28 cellular contexts compared by ENCODE assay signal in the genomic region with DNA sequence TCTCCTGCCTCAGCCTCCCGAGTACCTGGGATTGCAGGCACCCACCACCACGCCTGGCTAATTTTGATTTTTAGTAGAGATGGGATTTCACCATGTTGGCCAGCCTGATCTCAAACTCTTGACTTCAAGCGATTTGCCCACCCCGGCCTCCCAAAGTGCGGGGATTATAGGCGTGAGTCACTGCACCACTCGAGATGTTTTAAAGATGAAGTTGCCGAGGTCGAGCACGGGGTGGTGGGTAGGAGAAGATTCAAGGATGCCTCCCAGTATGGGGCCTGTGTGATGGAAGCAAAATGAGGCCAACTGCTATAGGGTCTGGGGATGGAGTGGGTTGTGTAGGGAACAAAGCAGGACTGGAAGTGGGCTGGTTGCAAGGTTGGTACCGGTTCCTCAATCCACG.
"Had no signal": no experiment of that assay in that cellular context is flagged by ENCODE, and none has a peak within 500 bp of the region (broad histone marks: within the 10 kb centered on the region; RNA-seq: fewer than 3 reads in every experiment).

No MANE protein-coding gene starts in this region.

- FAIRE-seq: bronchial epithelial cell had no signal

- H3K27me3 Mint-ChIP-seq: activated CD4-positive, alpha-beta T cell treated with anti-CD3 and anti-CD28 coated beads, Interleukin-2, amount 10 ng/mL, durations not matched to agents 24 days and 14 days; activated CD8-positive, alpha-beta T cell treated with anti-CD3 and anti-CD28 coated beads for 36 hours had no signal

- H3K27ac Mint-ChIP-seq: activated CD4-positive, alpha-beta T cell treated with anti-CD3 and anti-CD28 coated beads, Interleukin-2, amount 10 ng/mL, durations not matched to agents 24 days and 14 days; activated CD8-positive, alpha-beta T cell treated with anti-CD3 and anti-CD28 coated beads for 36 hours; activated naive CD8-positive, alpha-beta T cell treated with anti-CD3 and anti-CD28 coated beads for 36 hours; activated T-cell treated with anti-CD3 and anti-CD28 coated beads, Interleukin-2, amount 50 U/mL, for 72 hours; activated T-helper 17 cell treated with anti-CD3 and anti-CD28 coated beads, Interleukin-2, amount 50 U/mL, for 72 hours had no signal

- H3K9me3 Mint-ChIP-seq: activated CD4-positive, alpha-beta T cell treated with anti-CD3 and anti-CD28 coated beads, Interleukin-2, amount 10 ng/mL, durations not matched to agents 24 days and 14 days; activated CD8-positive, alpha-beta T cell treated with anti-CD3 and anti-CD28 coated beads for 36 hours; activated T-helper 17 cell treated with anti-CD3 and anti-CD28 coated beads, Interleukin-2, amount 50 U/mL, for 72 hours had no signal

- H3K4me1 Mint-ChIP-seq: activated CD4-positive, alpha-beta T cell treated with anti-CD3 and anti-CD28 coated beads, Interleukin-2, amount 10 ng/mL, durations not matched to agents 24 days and 14 days; activated naive CD8-positive, alpha-beta T cell treated with anti-CD3 and anti-CD28 coated beads for 36 hours; activated T-helper 17 cell treated with anti-CD3 and anti-CD28 coated beads, Interleukin-2, amount 50 U/mL, for 72 hours had no signal

- H3K4me3 Mint-ChIP-seq: activated CD4-positive, alpha-beta T cell treated with anti-CD3 and anti-CD28 coated beads, Interleukin-2, amount 10 ng/mL, durations not matched to agents 24 days and 14 days; activated CD8-positive, alpha-beta T cell treated with anti-CD3 and anti-CD28 coated beads for 36 hours; activated naive CD8-positive, alpha-beta T cell treated with anti-CD3 and anti-CD28 coated beads for 36 hours; activated T-cell treated with anti-CD3 and anti-CD28 coated beads, Interleukin-2, amount 50 U/mL, for 72 hours; activated T-helper 17 cell treated with anti-CD3 and anti-CD28 coated beads, Interleukin-2, amount 50 U/mL, for 72 hours had no signal

- DNase-seq: activated CD4-positive, alpha-beta T cell treated with anti-CD3 and anti-CD28 coated beads, Interleukin-2, amount 10 ng/mL, durations not matched to agents 24 days and 14 days; activated CD4-positive, alpha-beta T cell treated with anti-CD3 and anti-CD28 coated beads, Interleukin-2, amount 50 U/mL, for 4 hours; activated CD8-positive, alpha-beta T cell treated with anti-CD3 and anti-CD28 coated beads for 36 hours; activated effector memory CD4-positive, alpha-beta T cell treated with anti-CD3 and anti-CD28 coated beads, Interleukin-2, amount 50 U/mL, for 16 hours; activated naive CD4-positive, alpha-beta T cell; activated naive CD4-positive, alpha-beta T cell treated with anti-CD3 and anti-CD28 coated beads, Interleukin-2, amount 50 U/mL, for 16 hours; activated naive CD8-positive, alpha-beta T cell treated with anti-CD3 and anti-CD28 coated beads for 36 hours; activated T-cell treated with anti-CD3 and anti-CD28 coated beads, Interleukin-2, amount 50 U/mL, for 1 hour; activated T-cell treated with anti-CD3 and anti-CD28 coated beads, Interleukin-2, amount 50 U/mL, for 72 hours; amniotic stem cell; aorta; body of pancreas; caudate nucleus; cerebellar nuclear complex; Karpas-422; NCI-H1048; NCI-H1105 treated with DMSO at 0.1 percent for 48 hours; NCI-H1436; NCI-H1694; NCI-H2029; NCI-H345; NCI-H524 treated with DMSO at 0.1 percent for 48 hours; SHP77; SJCRH30; T1000 had no signal

- H3K36me3 Mint-ChIP-seq: activated naive CD8-positive, alpha-beta T cell treated with anti-CD3 and anti-CD28 coated beads for 36 hours had no signal

- ATAC-seq: activated CD8-positive, alpha-beta T cell treated with anti-CD3 and anti-CD28 coated beads for 36 hours; activated T-cell treated with anti-CD3 and anti-CD28 coated beads, Interleukin-2, amount 50 U/mL, for 72 hours; activated T-helper 17 cell treated with anti-CD3 and anti-CD28 coated beads, Interleukin-2, amount 50 U/mL, for 72 hours; body of pancreas; Panc1 had no signal
